ENCODE assay signal across 1 cellular context in genomic region chr17:74873036-74873873, GRCh38.
A peak's percentile ranks its signal among the peaks of the same experiment; 100 is the strongest.
TF ChIP-seq lines count a peak whose summit lies in the region.

No MANE protein-coding gene starts in this region.

TF ChIP-seq in HepG2, 621 proteins besides CTCF, POLR2A, EP300 and RAD21 (continued from another document and continues in another):
- TF ChIP-seq, protein P1, sequence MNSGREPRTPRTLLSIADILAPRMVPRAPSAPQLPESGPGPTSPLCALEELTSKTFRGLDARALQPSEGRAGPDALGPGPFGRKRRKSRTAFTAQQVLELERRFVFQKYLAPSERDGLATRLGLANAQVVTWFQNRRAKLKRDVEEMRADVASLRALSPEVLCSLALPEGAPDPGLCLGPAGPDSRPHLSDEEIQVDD (CRISPR knock-in tag; IDR thresholded peaks at IDR 0.05; ENCODE audit: borderline replicate concordance) = 0 out of 2 replicates have a peak, but pooled peaks have one; percentile 40
- TF ChIP-seq ISX (CRISPR knock-in tag; conservative IDR thresholded peaks at IDR 0.05) (no peak), TEAD3 (CRISPR knock-in tag; optimal IDR thresholded peaks at IDR 0.05; ENCODE audit: borderline replicate concordance) (peak; percentile 72), MAFG (CRISPR knock-in tag; IDR thresholded peaks at IDR 0.05) (no peak), ATF7-NPFF (CRISPR knock-in tag; IDR thresholded peaks at IDR 0.05; ENCODE audit: low read depth) (no peak; the same call in 1 of the 2 replicates), ZNF552 (CRISPR knock-in tag; IDR thresholded peaks at IDR 0.05; ENCODE audit: borderline replicate concordance) (peak; percentile 38; the same call in 1 of the 2 replicates), TMF1 (CRISPR knock-in tag; IDR thresholded peaks at IDR 0.05; ENCODE audit: low read depth) (no peak), CC2D1A (CRISPR knock-in tag; IDR thresholded peaks at IDR 0.05) (no peak), ZNF839 (CRISPR knock-in tag; IDR thresholded peaks at IDR 0.05; ENCODE audit: borderline replicate concordance) (no peak), MTF2 (CRISPR knock-in tag; IDR thresholded peaks at IDR 0.05; ENCODE audit: borderline replicate concordance) (no peak), MXD4 (CRISPR knock-in tag; IDR thresholded peaks at IDR 0.05) (peak; percentile 30; the same call in 1 of the 2 replicates), KAT8 (CRISPR knock-in tag; IDR thresholded peaks at IDR 0.05) (peak; percentile 99), ZNF562 (CRISPR knock-in tag; IDR thresholded peaks at IDR 0.05; ENCODE audit: borderline replicate concordance) (no peak), USF2 (IDR thresholded peaks at IDR 0.05; ENCODE audit: low read depth, low read length) (peak; percentile 99), USF2 (CRISPR knock-in tag; IDR thresholded peaks at IDR 0.05; ENCODE audit: borderline replicate concordance) (peak; percentile 99), FOSL2 (CRISPR knock-in tag; IDR thresholded peaks at IDR 0.05) (peak; percentile 58), RBFOX2 (IDR thresholded peaks at IDR 0.05; ENCODE audit: low read depth, low read length) (peak; percentile 63), ZNF350 (CRISPR knock-in tag; IDR thresholded peaks at IDR 0.05; ENCODE audit: borderline replicate concordance, low read depth) (peak; percentile 58; the same call in 1 of the 2 replicates), PHF21A (CRISPR knock-in tag; IDR thresholded peaks at IDR 0.05) (peak; percentile 95), KLF6 (CRISPR knock-in tag; IDR thresholded peaks at IDR 0.05) (peak; percentile 59; the same call in 1 of the 2 replicates), RBM39 (IDR thresholded peaks at IDR 0.05; ENCODE audit: low read depth, low read length, poor library complexity, severe bottlenecking) (peak; percentile 89), ZNF33A (CRISPR knock-in tag; IDR thresholded peaks at IDR 0.05; ENCODE audit: borderline replicate concordance) (0 out of 2 replicates have a peak, but pooled peaks have one; percentile 17), ZNF282 (IDR thresholded peaks at IDR 0.05; ENCODE audit: partially characterized antibody) (no peak), SOX13 (IDR thresholded peaks at IDR 0.05) (no peak), SOX13 (CRISPR knock-in tag; conservative IDR thresholded peaks at IDR 0.05 in 1 of 2, IDR thresholded peaks at IDR 0.05 in 1 of 2) (0 out of 4 replicates have a peak, but pooled peaks of 1 of the 2 experiments have one; percentile 30), ZNF550 (CRISPR knock-in tag; IDR thresholded peaks at IDR 0.05; ENCODE audit: borderline replicate concordance) (no peak), SETDB1 (CRISPR knock-in tag; IDR thresholded peaks at IDR 0.05; ENCODE audit: borderline replicate concordance) (no peak), ZNF431 (CRISPR knock-in tag; IDR thresholded peaks at IDR 0.05; ENCODE audit: borderline replicate concordance, low read depth) (0 out of 2 replicates have a peak, but pooled peaks have one; percentile 23), SRF (IDR thresholded peaks at IDR 0.05; ENCODE audit: low read depth, low read length) (peak; percentile 70), JDP2 (CRISPR knock-in tag; IDR thresholded peaks at IDR 0.05; ENCODE audit: borderline replicate concordance) (no peak), BORCS8-MEF2B (CRISPR knock-in tag; IDR thresholded peaks at IDR 0.05) (0 out of 2 replicates have a peak, but pooled peaks have one; percentile 61), ONECUT2 (CRISPR knock-in tag; IDR thresholded peaks at IDR 0.05) (no peak), GTF2F1 (IDR thresholded peaks at IDR 0.05; ENCODE audit: low read length) (peak; percentile 63; the same call in 1 of the 2 replicates), ZC3H4 (CRISPR knock-in tag; IDR thresholded peaks at IDR 0.05; ENCODE audit: borderline replicate concordance) (0 out of 2 replicates have a peak, but pooled peaks have one; percentile 63), ARNTL (CRISPR knock-in tag; IDR thresholded peaks at IDR 0.05) (no peak), TP53 (CRISPR knock-in tag; conservative IDR thresholded peaks at IDR 0.05) (no peak; the same call in 1 of the 2 replicates), ZNF235 (CRISPR knock-in tag; IDR thresholded peaks at IDR 0.05; ENCODE audit: borderline replicate concordance) (peak; percentile 25), DNMT3B (CRISPR knock-in tag; conservative IDR thresholded peaks at IDR 0.05) (no peak), CEBPB (IDR thresholded peaks at IDR 0.05; ENCODE audit: borderline replicate concordance, low read depth, low read length) (peak; percentile 93), BHLHE40 (IDR thresholded peaks at IDR 0.05; ENCODE audit: low read length) (no peak; the same call in 1 of the 2 replicates), POLR2AphosphoS5 (IDR thresholded peaks at IDR 0.05; ENCODE audit: low read depth, low read length) (peak; percentile 98), RARG (CRISPR knock-in tag; IDR thresholded peaks at IDR 0.05; ENCODE audit: low read depth) (no peak), FOXP1 (IDR thresholded peaks at IDR 0.05) (no peak), FOXP1 (CRISPR knock-in tag; IDR thresholded peaks at IDR 0.05) (no peak), ZNF580 (CRISPR knock-in tag; IDR thresholded peaks at IDR 0.05; ENCODE audit: borderline replicate concordance, low read depth) (peak; percentile 56; the same call in 1 of the 2 replicates), ZNF121 (CRISPR knock-in tag; IDR thresholded peaks at IDR 0.05) (no peak), HIVEP1 (CRISPR knock-in tag; IDR thresholded peaks at IDR 0.05) (no peak), ZNF597 (CRISPR knock-in tag; IDR thresholded peaks at IDR 0.05) (no peak), ZSCAN9 (CRISPR knock-in tag; IDR thresholded peaks at IDR 0.05; ENCODE audit: borderline replicate concordance) (no peak; the same call in 1 of the 2 replicates), AKNA (CRISPR knock-in tag; IDR thresholded peaks at IDR 0.05; ENCODE audit: borderline replicate concordance) (no peak), SATB2 (CRISPR knock-in tag; IDR thresholded peaks at IDR 0.05) (no peak), DPF2 (CRISPR knock-in tag; IDR thresholded peaks at IDR 0.05; ENCODE audit: borderline replicate concordance, low read depth) (no peak), ZNF589 (CRISPR knock-in tag; conservative IDR thresholded peaks at IDR 0.05) (peak; percentile 26; the same call in 1 of the 2 replicates), PTBP1 (IDR thresholded peaks at IDR 0.05; ENCODE audit: low read depth, low read length, poor library complexity, severe bottlenecking) (no peak), XBP1 (CRISPR knock-in tag; IDR thresholded peaks at IDR 0.05) (no peak), NFE2 (CRISPR knock-in tag; IDR thresholded peaks at IDR 0.05) (no peak), GLI4 (CRISPR knock-in tag; IDR thresholded peaks at IDR 0.05; ENCODE audit: borderline replicate concordance) (no peak), KMT2B (CRISPR knock-in tag; IDR thresholded peaks at IDR 0.05) (peak; percentile 34; the same call in 1 of the 2 replicates), CREBL2 (CRISPR knock-in tag; IDR thresholded peaks at IDR 0.05; ENCODE audit: borderline replicate concordance) (0 out of 2 replicates have a peak, but pooled peaks have one; percentile 4), AGO1 (IDR thresholded peaks at IDR 0.05; ENCODE audit: low read depth, low read length, poor library complexity, severe bottlenecking) (peak; percentile 15)
- TF ChIP-seq, protein P2, sequence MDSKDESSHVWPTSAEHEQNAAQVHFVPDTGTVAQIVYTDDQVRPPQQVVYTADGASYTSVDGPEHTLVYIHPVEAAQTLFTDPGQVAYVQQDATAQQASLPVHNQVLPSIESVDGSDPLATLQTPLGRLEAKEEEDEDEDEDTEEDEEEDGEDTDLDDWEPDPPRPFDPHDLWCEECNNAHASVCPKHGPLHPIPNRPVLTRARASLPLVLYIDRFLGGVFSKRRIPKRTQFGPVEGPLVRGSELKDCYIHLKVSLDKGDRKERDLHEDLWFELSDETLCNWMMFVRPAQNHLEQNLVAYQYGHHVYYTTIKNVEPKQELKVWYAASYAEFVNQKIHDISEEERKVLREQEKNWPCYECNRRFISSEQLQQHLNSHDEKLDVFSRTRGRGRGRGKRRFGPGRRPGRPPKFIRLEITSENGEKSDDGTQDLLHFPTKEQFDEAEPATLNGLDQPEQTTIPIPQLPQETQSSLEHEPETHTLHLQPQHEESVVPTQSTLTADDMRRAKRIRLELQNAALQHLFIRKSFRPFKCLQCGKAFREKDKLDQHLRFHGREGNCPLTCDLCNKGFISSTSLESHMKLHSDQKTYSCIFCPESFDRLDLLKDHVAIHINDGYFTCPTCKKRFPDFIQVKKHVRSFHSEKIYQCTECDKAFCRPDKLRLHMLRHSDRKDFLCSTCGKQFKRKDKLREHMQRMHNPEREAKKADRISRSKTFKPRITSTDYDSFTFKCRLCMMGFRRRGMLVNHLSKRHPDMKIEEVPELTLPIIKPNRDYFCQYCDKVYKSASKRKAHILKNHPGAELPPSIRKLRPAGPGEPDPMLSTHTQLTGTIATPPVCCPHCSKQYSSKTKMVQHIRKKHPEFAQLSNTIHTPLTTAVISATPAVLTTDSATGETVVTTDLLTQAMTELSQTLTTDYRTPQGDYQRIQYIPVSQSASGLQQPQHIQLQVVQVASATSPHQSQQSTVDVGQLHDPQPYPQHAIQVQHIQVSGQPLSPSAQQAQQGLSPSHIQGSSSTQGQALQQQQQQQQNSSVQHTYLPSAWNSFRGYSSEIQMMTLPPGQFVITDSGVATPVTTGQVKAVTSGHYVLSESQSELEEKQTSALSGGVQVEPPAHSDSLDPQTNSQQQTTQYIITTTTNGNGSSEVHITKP (CRISPR knock-in tag; IDR thresholded peaks at IDR 0.05; ENCODE audit: low read depth) = no peak
- TF ChIP-seq, protein P3, sequence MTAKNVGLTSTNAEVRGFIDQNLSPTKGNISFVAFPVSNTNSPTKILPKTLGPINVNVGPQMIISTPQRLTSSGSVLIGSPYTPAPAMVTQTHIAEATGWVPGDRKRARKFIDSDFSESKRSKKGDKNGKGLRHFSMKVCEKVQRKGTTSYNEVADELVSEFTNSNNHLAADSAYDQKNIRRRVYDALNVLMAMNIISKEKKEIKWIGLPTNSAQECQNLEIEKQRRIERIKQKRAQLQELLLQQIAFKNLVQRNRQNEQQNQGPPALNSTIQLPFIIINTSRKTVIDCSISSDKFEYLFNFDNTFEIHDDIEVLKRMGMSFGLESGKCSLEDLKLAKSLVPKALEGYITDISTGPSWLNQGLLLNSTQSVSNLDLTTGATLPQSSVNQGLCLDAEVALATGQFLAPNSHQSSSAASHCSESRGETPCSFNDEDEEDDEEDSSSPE (CRISPR knock-in tag; IDR thresholded peaks at IDR 0.05) = peak; percentile 99
